Comparison of ENCODE assay signal across 30 cellular contexts in genomic region chr17:57323391-57323790, GRCh38.
"Had no signal": no experiment of that assay in that cellular context is flagged by ENCODE, and none has a peak within 500 bp of the region (broad histone marks: within the 10 kb centered on the region; RNA-seq: fewer than 3 reads in every experiment).

No MANE protein-coding gene starts in this region.

- ATAC-seq: activated CD4-positive, alpha-beta T cell treated with anti-CD3 and anti-CD28 coated beads for 36 hours; activated CD8-positive, alpha-beta memory T cell treated with anti-CD3 and anti-CD28 coated beads, Interleukin-2, amount 10 ng/mL, durations not matched to agents 7 days and 5 days; activated CD8-positive, alpha-beta T cell treated with anti-CD3 and anti-CD28 coated beads, Interleukin-2, amount 10 ng/mL, durations not matched to agents 7 days and 5 days; activated naive CD4-positive, alpha-beta T cell treated with anti-CD3 and anti-CD28 coated beads, Interleukin-2, amount 50 U/mL, for 72 hours; effector memory CD8-positive, alpha-beta T cell had no signal

- H3K9me3 ChIP-seq: ascending aorta, breast epithelium, esophagus squamous epithelium had no signal

- H3K4me1 ChIP-seq: ascending aorta, breast epithelium, esophagus squamous epithelium had no signal

- H3K36me3 ChIP-seq: ascending aorta, breast epithelium, cardiac muscle cell had no signal

- H3K27ac ChIP-seq: ascending aorta, breast epithelium, cardiac muscle cell, epithelial cell of prostate, esophagus squamous epithelium had no signal

- DNase-seq: activated CD4-positive, alpha-beta memory T cell treated with anti-CD3 and anti-CD28 coated beads for 36 hours; activated CD4-positive, alpha-beta T cell treated with anti-CD3 and anti-CD28 coated beads for 36 hours; activated CD4-positive, alpha-beta T cell treated with anti-CD3 and anti-CD28 coated beads, Interleukin-2, amount 10 ng/mL, durations not matched to agents 24 days and 14 days; activated CD4-positive, CD25-positive, alpha-beta regulatory T cell; activated CD4-positive, CD25-positive, alpha-beta regulatory T cell treated with anti-CD3 and anti-CD28 coated beads, Interleukin-2, amount 50 U/mL, for 72 hours; activated CD8-positive, alpha-beta memory T cell treated with anti-CD3 and anti-CD28 coated beads, Interleukin-2, amount 10 ng/mL, durations not matched to agents 7 days and 5 days; activated CD8-positive, alpha-beta memory T cell treated with anti-CD3 and anti-CD28 coated beads, Interleukin-2, amount 50 U/mL, for 4 hours; activated CD8-positive, alpha-beta T cell treated with anti-CD3 and anti-CD28 coated beads, Interleukin-2, amount 10 ng/mL, durations not matched to agents 7 days and 5 days; activated gamma-delta T cell; activated naive CD4-positive, alpha-beta T cell; activated naive CD4-positive, alpha-beta T cell treated with anti-CD3 and anti-CD28 coated beads, Interleukin-2, amount 10 ng/mL, durations not matched to agents 7 days and 5 days; activated naive CD8-positive, alpha-beta T cell treated with anti-CD3 and anti-CD28 coated beads, Interleukin-2, amount 10 ng/mL, durations not matched to agents 7 days and 5 days; activated T-cell treated with anti-CD3 and anti-CD28 coated beads, Interleukin-2, amount 50 U/mL, for 1 hour; activated T-cell treated with anti-CD3 and anti-CD28 coated beads, Interleukin-2, amount 50 U/mL, for 48 hours; cortex of kidney; dermis blood vessel endothelial cell; effector CD4-positive, alpha-beta T cell; effector memory CD8-positive, alpha-beta T cell; esophagus squamous epithelium; foreskin melanocyte; head of caudate nucleus; T-helper 2 cell had no signal

- H3K27me3 ChIP-seq: ascending aorta, breast epithelium, cardiac muscle cell, esophagus squamous epithelium had no signal

- H3K4me3 ChIP-seq: ascending aorta, breast epithelium, cardiac muscle cell, esophagus squamous epithelium had no signal

- FAIRE-seq: colon, endometrium, endothelial cell of umbilical vein had no signal
